8 cellular contexts compared by ENCODE assay signal in the genomic region with DNA sequence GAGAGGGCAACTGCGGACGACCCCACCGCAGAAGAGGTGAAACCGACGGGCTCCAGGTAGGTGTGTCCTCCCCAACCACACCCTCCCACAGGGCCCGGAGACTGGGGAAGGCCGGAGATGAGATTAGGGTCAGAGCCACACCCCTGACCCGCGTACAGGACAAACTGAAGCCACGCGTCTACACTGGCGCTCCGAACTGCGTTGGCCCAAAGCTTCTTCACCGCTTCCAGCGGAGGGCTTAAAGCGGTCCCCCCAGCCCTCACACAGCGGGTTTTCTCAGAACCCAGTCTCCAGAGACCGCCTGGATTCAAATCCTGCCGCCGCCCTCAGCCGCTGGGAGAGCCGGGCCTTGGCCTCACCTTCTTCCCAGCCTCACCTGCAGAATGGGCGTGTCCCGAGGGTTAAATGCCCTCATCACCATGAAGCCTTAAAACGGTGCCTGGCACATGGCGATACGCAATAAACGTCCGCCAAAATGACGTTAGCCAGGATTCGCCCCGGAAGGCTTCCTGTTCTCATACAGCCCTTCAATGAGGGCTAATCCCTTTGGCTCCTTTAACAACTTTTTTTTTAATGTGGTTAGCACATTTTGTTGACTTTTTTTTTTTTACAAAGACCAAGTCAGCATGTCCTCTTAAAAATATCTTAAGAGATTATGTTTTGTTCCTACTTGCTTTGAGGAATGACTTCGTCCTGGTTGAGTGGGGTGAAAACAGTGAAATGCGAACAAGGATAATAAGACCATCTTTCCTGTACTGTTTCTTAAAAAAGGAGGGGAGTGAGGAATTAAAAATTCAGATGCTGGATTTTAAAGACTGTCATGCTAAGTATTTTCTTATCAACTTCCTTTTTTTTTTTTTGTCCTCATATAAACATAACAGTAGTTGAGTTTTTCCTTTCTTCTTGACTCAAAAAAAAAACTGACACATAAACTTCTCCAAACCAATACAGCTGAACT. TPM values are rescaled to one million over a fixed set of nuclear protein-coding genes. Genes with fewer than 3 reads are reported as not detected.
DNase-seq lines count a peak whose midpoint lies in the region; ATAC-seq and TF ChIP-seq lines count a peak whose summit lies in the region.

No MANE protein-coding gene starts in this region.

- POLR2A ChIA-PET in activated CD8-positive, alpha-beta T cell treated with anti-CD3 and anti-CD28 coated beads for 36 hours (lab: Charles Lee), result interaction anchor here (0.6 to 3.8 kb wide), 11 partner anchors 10 to 327 kb away, joined by 3 to 29 read pairs (median 3); a partner anchor contains a TSS

- H3K4me1 Mint-ChIP-seq in activated CD8-positive, alpha-beta T cell treated with anti-CD3 and anti-CD28 coated beads for 36 hours (ENCODE audit: low read depth), result peaks cover 37% of the 10 kb centered on the region

- TF ChIP-seq POLR2A in spleen (IDR thresholded peaks at IDR 0.05), result no peak

- CTCF ChIA-PET in activated CD8-positive, alpha-beta T cell treated with anti-CD3 and anti-CD28 coated beads for 36 hours (lab: Charles Lee), result interaction anchor here (1.2 to 2.6 kb wide), 6 partner anchors 11 to 331 kb away, joined by 4 to 11 read pairs (median 6); no protein-coding TSS in a partner anchor

- H3K9me3 Mint-ChIP-seq in activated CD8-positive, alpha-beta T cell treated with anti-CD3 and anti-CD28 coated beads for 36 hours, result no peaks in the 10 kb centered on the region

- H3K27ac ChIP-seq in spleen, result peak overlapping the region; percentile 79 to 89 (median 84)

- peak overlapping the region; percentile 96 for H3K27ac Mint-ChIP-seq in activated CD8-positive, alpha-beta T cell treated with anti-CD3 and anti-CD28 coated beads for 36 hours

- H3K4me1 ChIP-seq in spleen, result peaks cover 18 to 70% (median 38%) of the 10 kb centered on the region in 6 donors

- H3K9me3 ChIP-seq in spleen, result no peaks in the 10 kb centered on the region

- peak overlapping the region; percentile 82 for H3K4me3 Mint-ChIP-seq in activated CD8-positive, alpha-beta T cell treated with anti-CD3 and anti-CD28 coated beads for 36 hours

- DNase-seq in HuH-7.5 (ENCODE audit: low spot score) (peak; percentile 22), left cardiac atrium (peak; percentile 40), spleen (peak; percentile 81), hypothalamus (lab: John Stamatoyannopoulos, UW) (no peak), NCI-H774 (lab: John Stamatoyannopoulos, UW) (no peak), HCEC 1CT (no peak)
- DNase-seq in activated CD8-positive, alpha-beta T cell treated with anti-CD3 and anti-CD28 coated beads for 36 hours, result peak; percentile 60

- H3K36me3 ChIP-seq in spleen, result no peaks in the 10 kb centered on the region

- no peak for TF ChIP-seq CTCF in activated CD8-positive, alpha-beta T cell treated with anti-CD3 and anti-CD28 coated beads for 36 hours (IDR thresholded peaks at IDR 0.05)
- TF ChIP-seq CTCF in spleen (IDR thresholded peaks at IDR 0.05 in 8 of 11, conservative IDR thresholded peaks at IDR 0.05 in 3 of 11), result no peak

- no peaks in the 10 kb centered on the region for H3K27me3 Mint-ChIP-seq in activated CD8-positive, alpha-beta T cell treated with anti-CD3 and anti-CD28 coated beads for 36 hours

- H3K4me3 ChIP-seq in spleen, result peak overlapping the region in 5 of 8 donors; percentile 6 to 52 (median 19)

- ATAC-seq in activated CD8-positive, alpha-beta T cell treated with anti-CD3 and anti-CD28 coated beads for 36 hours, result peak; percentile 34
- peak in 1 of 2 donors; percentile 49 for ATAC-seq in left cardiac atrium
- ATAC-seq in HG02885 (IDR thresholded peaks at IDR 0.05; ENCODE audit: poor library complexity, unreplicated experiment), result no peak

- intact Hi-C loops in activated CD8-positive, alpha-beta T cell treated with anti-CD3 and anti-CD28 coated beads for 36 hours (cut with micrococcal nuclease), result no loop called here
- intact Hi-C loops in left cardiac atrium (cut with DNase I) (no loop called here), spleen (cut with DNase I; ENCODE audit: low total_unique reads) (no loop called here)

- WGBS in spleen, 5 donors, result 79 to 86% (median 80%) methylated on average over 34 to 35 of the region's 35 CpGs

- H3K36me3 Mint-ChIP-seq in activated CD8-positive, alpha-beta T cell treated with anti-CD3 and anti-CD28 coated beads for 36 hours (ENCODE audit: low read depth), result peaks cover 18% of the 10 kb centered on the region

- no peaks in the 10 kb centered on the region for H3K27me3 ChIP-seq in spleen (replicated peaks in 1 of 7)

RNA-seq across cellular contexts. Expression of a gene that starts 15.1 kb away (rescaled TPM):
- 10 to 100 TPM; 51.3 to 51.8 TPM for total RNA-seq in activated CD8-positive, alpha-beta T cell treated with anti-CD3 and anti-CD28 coated beads for 36 hours
- 10 to 100 TPM; 12.6 to 15.8 TPM for total RNA-seq in left cardiac atrium
- total RNA-seq in spleen, result 10 to 100 TPM; 58.7 to 90.1 (median 87.5) TPM
- 10 to 100 TPM; 15.1 to 20.4 (median 15.3) TPM for polyA plus RNA-seq in spleen

Comparison
In these comparisons a context has a peak if more than half of its experiments do, and no peak if none do; other contexts are left out.
1. DNase-seq: peak in HuH-7.5 (single experiment), activated CD8-positive, alpha-beta T cell treated with anti-CD3 and anti-CD28 coated beads for 36 hours (single experiment), left cardiac atrium (single experiment) and spleen (single experiment); none in hypothalamus (0 of 51), NCI-H774 (single experiment) and HCEC 1CT (single experiment).